Comparison of ENCODE assay signal across 1 cellular context in the genomic region with DNA sequence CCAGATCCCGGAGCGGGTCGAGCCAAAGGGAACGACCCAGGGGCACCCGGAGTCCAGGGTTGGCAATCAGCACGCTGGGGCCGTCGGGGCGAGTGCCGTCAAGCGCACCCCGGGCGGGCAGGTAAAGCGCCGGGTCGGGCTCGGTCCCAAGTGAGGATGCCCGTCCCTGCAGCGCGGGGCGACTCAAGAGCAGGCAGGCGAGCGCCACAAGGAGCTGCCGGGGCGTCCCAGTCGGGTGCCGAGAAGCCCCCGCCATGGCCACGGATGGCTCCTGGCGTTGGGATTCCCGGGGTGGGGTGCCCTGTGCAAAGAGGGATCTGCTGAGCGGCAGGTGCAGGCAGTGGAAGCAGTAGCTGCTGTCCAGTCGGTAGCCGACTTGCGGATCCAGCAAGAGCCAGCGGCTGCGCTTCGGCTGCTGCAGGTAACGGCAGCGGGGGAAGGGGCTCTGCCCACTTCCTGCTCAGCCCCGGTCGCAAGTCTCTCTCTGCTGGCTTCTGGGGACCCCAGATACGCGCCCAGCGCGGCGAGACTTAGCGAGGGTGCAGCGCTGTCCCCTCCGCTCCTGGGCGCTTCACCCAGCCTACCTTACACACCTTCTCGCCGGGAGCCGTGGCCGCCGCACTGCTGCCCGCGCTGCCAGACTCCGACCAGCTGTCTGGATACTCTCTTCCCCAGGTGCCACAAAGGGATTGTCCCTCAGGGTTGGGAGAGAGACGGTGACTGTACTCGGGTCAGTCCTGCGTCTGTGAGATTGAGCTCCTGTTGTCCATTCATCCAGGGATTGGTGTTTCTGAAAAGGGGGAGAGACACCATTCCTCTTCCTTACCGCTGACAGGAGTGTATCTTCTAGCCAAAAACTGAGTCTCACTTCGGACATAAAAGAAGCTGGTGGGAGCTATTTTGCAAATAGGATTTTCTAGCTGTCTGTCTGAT.
TF ChIP-seq lines count a peak whose summit lies in the region.

TSS of gene FREM3 (minus strand) at position 256 of the 933 bp plus-strand sequence. CDS start at position 256, 0 bp downstream.

TF ChIP-seq in WTC11, 78 proteins besides CTCF, POLR2A, EP300 and RAD21 (continued from another document):
- TF ChIP-seq, protein P1, sequence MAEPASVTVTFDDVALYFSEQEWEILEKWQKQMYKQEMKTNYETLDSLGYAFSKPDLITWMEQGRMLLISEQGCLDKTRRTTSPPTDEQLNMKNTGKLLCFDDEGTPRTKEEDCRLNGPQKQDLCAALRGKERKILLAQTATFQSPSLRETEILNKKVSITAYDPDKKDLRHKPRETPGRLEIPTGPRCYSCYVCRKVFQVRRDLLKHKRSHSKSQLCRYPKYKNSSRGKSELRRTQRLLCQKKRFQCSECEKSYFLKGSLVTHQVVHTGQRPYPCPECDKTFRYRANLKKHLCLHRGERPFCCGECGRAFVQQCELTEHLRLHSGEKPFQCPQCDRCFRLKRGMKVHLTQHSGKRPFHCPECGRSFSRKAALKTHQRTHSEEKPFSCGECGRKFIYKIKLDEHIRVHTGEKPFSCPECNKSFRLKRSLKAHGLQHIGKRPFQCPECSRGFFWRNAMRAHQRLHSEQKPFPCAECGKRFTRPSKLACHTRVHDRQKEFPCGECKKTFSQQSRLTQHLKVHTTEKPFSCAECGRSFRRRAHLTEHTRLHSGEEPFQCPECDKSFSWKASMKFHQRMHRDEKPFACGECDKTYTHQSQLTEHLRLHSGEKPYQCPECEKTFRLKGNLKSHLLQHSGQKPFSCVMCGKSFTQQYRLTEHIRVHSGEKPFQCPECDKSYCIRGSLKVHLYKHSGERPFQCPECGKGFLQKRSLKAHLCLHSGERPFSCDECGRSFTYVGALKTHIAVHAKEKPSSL (CRISPR knock-in tag; conservative IDR thresholded peaks at IDR 0.05): no peak
- TF ChIP-seq, protein P2, sequence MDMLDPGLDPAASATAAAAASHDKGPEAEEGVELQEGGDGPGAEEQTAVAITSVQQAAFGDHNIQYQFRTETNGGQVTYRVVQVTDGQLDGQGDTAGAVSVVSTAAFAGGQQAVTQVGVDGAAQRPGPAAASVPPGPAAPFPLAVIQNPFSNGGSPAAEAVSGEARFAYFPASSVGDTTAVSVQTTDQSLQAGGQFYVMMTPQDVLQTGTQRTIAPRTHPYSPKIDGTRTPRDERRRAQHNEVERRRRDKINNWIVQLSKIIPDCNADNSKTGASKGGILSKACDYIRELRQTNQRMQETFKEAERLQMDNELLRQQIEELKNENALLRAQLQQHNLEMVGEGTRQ (CRISPR knock-in tag; IDR thresholded peaks at IDR 0.05): no peak
- TF ChIP-seq CREB1 (CRISPR knock-in tag; IDR thresholded peaks at IDR 0.05) (no peak), E2F1 (CRISPR knock-in tag; IDR thresholded peaks at IDR 0.05) (peak; percentile 44; the same call in 1 of the 2 replicates), ZNF317 (CRISPR knock-in tag; IDR thresholded peaks at IDR 0.05; ENCODE audit: borderline replicate concordance, low read depth) (0 out of 2 replicates have a peak, but pooled peaks have one; percentile 9)
